32 cellular contexts compared by ENCODE assay signal in genomic region chr17:3875317-3875716, GRCh38. TPM values are rescaled to one million over a fixed set of nuclear protein-coding genes. Genes with fewer than 3 reads are reported as not detected.
"Had no signal": no experiment of that assay in that cellular context is flagged by ENCODE, and none has a peak within 500 bp of the region (broad histone marks: within the 10 kb centered on the region; RNA-seq: fewer than 3 reads in every experiment).

No MANE protein-coding gene starts in this region.

- H3K4me1 ChIP-seq: colonic mucosa, left lung had no signal

- H3K9me3 ChIP-seq: colonic mucosa, esophagus squamous epithelium, gastrocnemius medialis, heart right ventricle, left lung, lower lobe of right lung, mucosa of descending colon had no signal

- H3K4me3 Mint-ChIP-seq: dendritic cell treated with granulocyte-macrophage colony-stimulating factor and Interleukin-4, amounts not matched to agents 40 ng/mL and 50 ng/mL, for 4 days; effector memory CD8-positive, alpha-beta T cell; endodermal cell; mesothelial cell of epicardium; naive B cell had no signal

- DNase-seq: colonic mucosa; cortex of kidney; effector CD8-positive, alpha-beta T cell; effector memory CD8-positive, alpha-beta T cell; endodermal cell; erythroblast; esophagus squamous epithelium; foreskin fibroblast; foreskin melanocyte; gastrocnemius medialis; glutamatergic neuron; head of caudate nucleus; heart right ventricle; hippocampal formation; left cardiac atrium; left lung; left ventricle myocardium superior; lower lobe of right lung; mesenchymal stem cell; mucosa of descending colon; naive B cell had no signal

- H3K27me3 Mint-ChIP-seq: dendritic cell treated with granulocyte-macrophage colony-stimulating factor and Interleukin-4, amounts not matched to agents 40 ng/mL and 50 ng/mL, for 4 days; effector memory CD8-positive, alpha-beta T cell; naive B cell had no signal

- H3K9me3 Mint-ChIP-seq: dendritic cell treated with granulocyte-macrophage colony-stimulating factor and Interleukin-4, amounts not matched to agents 40 ng/mL and 50 ng/mL, for 4 days; effector memory CD8-positive, alpha-beta T cell; endodermal cell; mesothelial cell of epicardium; naive B cell had no signal

- ATAC-seq: effector memory CD8-positive, alpha-beta T cell; esophagus mucosa; gastrocnemius medialis; heart right ventricle; left cardiac atrium; left lung; left ventricle myocardium superior; lower lobe of right lung; mucosa of descending colon had no signal

- FAIRE-seq: endometrium, islet of Langerhans, keratinocyte had no signal

- H3K27me3 ChIP-seq: colonic mucosa, esophagus squamous epithelium, gastrocnemius medialis, heart right ventricle, left lung had no signal

- H3K4me3 ChIP-seq: colonic mucosa, esophagus squamous epithelium, gastrocnemius medialis, heart right ventricle, left lung, lower lobe of right lung, mucosa of descending colon had no signal

- H3K27ac Mint-ChIP-seq: dendritic cell treated with granulocyte-macrophage colony-stimulating factor and Interleukin-4, amounts not matched to agents 40 ng/mL and 50 ng/mL, for 4 days; endodermal cell; mesothelial cell of epicardium had no signal

- H3K36me3 ChIP-seq: colonic mucosa, gastrocnemius medialis had no signal

- H3K27ac ChIP-seq: colonic mucosa, epithelial cell of prostate, esophagus squamous epithelium, gastrocnemius medialis, heart right ventricle, left lung, lower lobe of right lung had no signal

RNA-seq across cellular contexts. Expression of gene P2RX1, which starts 40.9 kb away (rescaled TPM):
- total RNA-seq: dermis microvascular lymphatic vessel endothelial cell, endodermal cell, glomerular endothelial cell, kidney epithelial cell, lung microvascular endothelial cell had no signal
- polyA plus RNA-seq: keratinocyte had no signal
